In the genomic region with DNA sequence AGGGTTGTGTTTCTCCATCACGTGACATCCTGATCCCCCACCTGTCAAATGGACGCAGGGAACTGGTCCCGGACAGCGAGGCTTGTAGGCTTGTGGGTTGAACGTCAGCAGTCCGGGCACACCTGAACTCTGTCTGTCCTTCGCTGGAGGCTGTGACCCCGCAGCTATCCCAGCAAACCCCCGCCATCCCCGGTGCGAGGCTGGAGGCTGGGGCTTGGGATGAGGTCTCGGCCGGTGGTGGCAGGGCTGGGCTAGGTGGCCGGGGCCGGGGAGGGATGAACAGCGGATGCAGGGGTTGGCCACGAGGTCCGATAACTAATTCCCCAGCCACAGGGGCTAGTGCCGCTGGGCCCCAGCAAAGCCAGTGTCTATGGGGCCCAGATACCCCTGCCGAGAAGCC, we compare ENCODE assay signal across 1 cellular context.
A peak's percentile ranks its signal among the peaks of the same experiment; 100 is the strongest.
TF ChIP-seq lines count a peak whose summit lies in the region.

No MANE protein-coding gene starts in this region.

TF ChIP-seq in K562, 482 proteins besides CTCF, POLR2A, EP300 and RAD21:
- TF ChIP-seq ZBTB33 (CRISPR knock-in tag; IDR thresholded peaks at IDR 0.05) = peak; percentile 56
- TF ChIP-seq SETDB1 (IDR thresholded peaks at IDR 0.05; ENCODE audit: low read length) = no peak
- no peak for TF ChIP-seq HDGF (IDR thresholded peaks at IDR 0.05)
- TF ChIP-seq CAMTA2 (CRISPR knock-in tag; conservative IDR thresholded peaks at IDR 0.05) = no peak
